Comparison of ENCODE assay signal across 1 cellular context in the genomic region with DNA sequence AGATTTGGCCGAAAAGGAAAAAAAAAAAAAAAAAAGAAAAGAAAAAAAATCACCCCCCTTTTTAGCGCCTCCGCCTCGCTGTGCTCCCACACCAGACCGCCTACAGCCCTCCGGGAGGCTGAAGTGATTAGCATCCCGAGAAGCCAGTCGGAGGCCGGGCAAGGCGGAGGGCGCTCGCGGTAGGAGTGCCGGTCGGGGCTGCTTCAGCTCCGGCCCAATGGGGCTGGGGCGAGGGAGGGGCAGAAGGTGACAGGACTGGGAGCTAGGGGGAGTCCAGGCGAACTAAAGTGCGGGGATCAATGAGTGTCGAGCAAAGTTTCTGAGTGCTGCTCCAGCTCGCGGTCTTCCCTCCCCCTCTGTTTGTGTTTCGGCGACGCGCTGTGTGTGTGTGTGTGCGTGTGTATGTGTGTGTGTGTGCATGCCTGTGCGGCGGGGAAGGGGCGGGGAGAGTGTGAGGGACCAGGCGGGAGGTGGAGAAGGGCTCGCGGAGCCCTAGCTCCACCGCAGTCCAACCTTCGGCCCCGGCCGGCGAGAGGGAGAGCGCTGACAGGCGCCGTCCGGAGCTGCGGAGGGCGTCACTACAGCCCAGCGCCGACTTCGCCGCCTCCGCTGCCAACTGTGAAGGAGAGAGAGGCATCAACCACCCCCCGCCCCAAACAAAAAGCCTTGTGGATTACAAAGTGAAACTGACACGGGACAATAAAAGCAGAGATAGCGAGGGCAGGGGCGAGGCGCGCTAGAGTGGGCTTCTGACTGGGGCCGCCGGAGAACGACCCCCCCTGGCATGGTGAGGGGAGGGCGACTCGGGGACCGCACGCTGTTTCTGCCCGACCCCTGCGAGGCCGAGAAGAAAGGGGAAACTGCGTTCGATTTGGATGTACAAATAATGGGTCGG.
A peak's percentile ranks its signal among the peaks of the same experiment; 100 is the strongest.
TF ChIP-seq lines count a peak whose summit lies in the region.

A gene with protein sequence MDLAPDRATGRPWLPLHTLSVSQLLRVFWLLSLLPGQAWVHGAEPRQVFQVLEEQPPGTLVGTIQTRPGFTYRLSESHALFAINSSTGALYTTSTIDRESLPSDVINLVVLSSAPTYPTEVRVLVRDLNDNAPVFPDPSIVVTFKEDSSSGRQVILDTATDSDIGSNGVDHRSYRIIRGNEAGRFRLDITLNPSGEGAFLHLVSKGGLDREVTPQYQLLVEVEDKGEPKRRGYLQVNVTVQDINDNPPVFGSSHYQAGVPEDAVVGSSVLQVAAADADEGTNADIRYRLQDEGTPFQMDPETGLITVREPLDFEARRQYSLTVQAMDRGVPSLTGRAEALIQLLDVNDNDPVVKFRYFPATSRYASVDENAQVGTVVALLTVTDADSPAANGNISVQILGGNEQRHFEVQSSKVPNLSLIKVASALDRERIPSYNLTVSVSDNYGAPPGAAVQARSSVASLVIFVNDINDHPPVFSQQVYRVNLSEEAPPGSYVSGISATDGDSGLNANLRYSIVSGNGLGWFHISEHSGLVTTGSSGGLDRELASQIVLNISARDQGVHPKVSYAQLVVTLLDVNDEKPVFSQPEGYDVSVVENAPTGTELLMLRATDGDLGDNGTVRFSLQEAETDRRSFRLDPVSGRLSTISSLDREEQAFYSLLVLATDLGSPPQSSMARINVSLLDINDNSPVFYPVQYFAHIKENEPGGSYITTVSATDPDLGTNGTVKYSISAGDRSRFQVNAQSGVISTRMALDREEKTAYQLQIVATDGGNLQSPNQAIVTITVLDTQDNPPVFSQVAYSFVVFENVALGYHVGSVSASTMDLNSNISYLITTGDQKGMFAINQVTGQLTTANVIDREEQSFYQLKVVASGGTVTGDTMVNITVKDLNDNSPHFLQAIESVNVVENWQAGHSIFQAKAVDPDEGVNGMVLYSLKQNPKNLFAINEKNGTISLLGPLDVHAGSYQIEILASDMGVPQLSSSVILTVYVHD (N-terminal part only) (plus strand): TSS at position 280 of the 895 bp plus-strand sequence. CDS start 1,457 bp downstream, outside the sequence.

TF ChIP-seq in HCT116, 20 proteins besides CTCF, POLR2A, EP300 and RAD21 (continued from another document):
- TF ChIP-seq SRF (IDR thresholded peaks at IDR 0.05; ENCODE audit: low read depth) (no peak), ZNF274 (IDR thresholded peaks at IDR 0.05; ENCODE audit: low read depth, low read length) (no peak), CBX3 (IDR thresholded peaks at IDR 0.05; ENCODE audit: low read depth) (0 out of 2 replicates have a peak, but pooled peaks have one; percentile 37), YY1 (IDR thresholded peaks at IDR 0.05; ENCODE audit: extremely low read depth, insufficient replicate concordance, low read depth, low read length) (no peak), SIN3A (IDR thresholded peaks at IDR 0.05; ENCODE audit: low read depth) (no peak; the same call in 1 of the 2 replicates), EGR1 (IDR thresholded peaks at IDR 0.05; ENCODE audit: low read depth) (no peak), SP1 (IDR thresholded peaks at IDR 0.05; ENCODE audit: low read depth) (peak; percentile 66), ELF1 (IDR thresholded peaks at IDR 0.05; ENCODE audit: borderline replicate concordance, low read depth) (no peak), TCF7L2 (IDR thresholded peaks at IDR 0.05; ENCODE audit: borderline replicate concordance, extremely low read depth, insufficient read depth, insufficient read length) (peak; percentile 9), CEBPB (IDR thresholded peaks at IDR 0.05; ENCODE audit: low read depth) (no peak), ZFX (IDR thresholded peaks at IDR 0.05) (no peak)
- TF ChIP-seq, protein P1, sequence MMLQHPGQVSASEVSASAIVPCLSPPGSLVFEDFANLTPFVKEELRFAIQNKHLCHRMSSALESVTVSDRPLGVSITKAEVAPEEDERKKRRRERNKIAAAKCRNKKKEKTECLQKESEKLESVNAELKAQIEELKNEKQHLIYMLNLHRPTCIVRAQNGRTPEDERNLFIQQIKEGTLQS (IDR thresholded peaks at IDR 0.05), result no peak
- TF ChIP-seq, protein P2, sequence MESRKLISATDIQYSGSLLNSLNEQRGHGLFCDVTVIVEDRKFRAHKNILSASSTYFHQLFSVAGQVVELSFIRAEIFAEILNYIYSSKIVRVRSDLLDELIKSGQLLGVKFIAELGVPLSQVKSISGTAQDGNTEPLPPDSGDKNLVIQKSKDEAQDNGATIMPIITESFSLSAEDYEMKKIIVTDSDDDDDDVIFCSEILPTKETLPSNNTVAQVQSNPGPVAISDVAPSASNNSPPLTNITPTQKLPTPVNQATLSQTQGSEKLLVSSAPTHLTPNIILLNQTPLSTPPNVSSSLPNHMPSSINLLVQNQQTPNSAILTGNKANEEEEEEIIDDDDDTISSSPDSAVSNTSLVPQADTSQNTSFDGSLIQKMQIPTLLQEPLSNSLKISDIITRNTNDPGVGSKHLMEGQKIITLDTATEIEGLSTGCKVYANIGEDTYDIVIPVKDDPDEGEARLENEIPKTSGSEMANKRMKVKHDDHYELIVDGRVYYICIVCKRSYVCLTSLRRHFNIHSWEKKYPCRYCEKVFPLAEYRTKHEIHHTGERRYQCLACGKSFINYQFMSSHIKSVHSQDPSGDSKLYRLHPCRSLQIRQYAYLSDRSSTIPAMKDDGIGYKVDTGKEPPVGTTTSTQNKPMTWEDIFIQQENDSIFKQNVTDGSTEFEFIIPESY (IDR thresholded peaks at IDR 0.05; ENCODE audit: extremely low read depth, insufficient replicate concordance, low read length), result no peak
- TF ChIP-seq, protein P3, sequence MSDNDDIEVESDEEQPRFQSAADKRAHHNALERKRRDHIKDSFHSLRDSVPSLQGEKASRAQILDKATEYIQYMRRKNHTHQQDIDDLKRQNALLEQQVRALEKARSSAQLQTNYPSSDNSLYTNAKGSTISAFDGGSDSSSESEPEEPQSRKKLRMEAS (IDR thresholded peaks at IDR 0.05), result peak; percentile 56
